Comparison of ENCODE assay signal across 1 cellular context in genomic region chr3:126378341-126378751, GRCh38.
TF ChIP-seq lines count a peak whose summit lies in the region.

No MANE protein-coding gene starts in this region.

TF ChIP-seq in H1, 55 proteins besides CTCF, POLR2A, EP300 and RAD21:
- TF ChIP-seq RBBP5 (IDR thresholded peaks at IDR 0.05; ENCODE audit: borderline replicate concordance, low read depth, low read length): no peak
- TF ChIP-seq TEAD4 (IDR thresholded peaks at IDR 0.05; ENCODE audit: low read depth, low read length): no peak
- TF ChIP-seq RFX5 (IDR thresholded peaks at IDR 0.05; ENCODE audit: borderline replicate concordance, low read depth, low read length): no peak
- no peak for TF ChIP-seq MAFK (IDR thresholded peaks at IDR 0.05; ENCODE audit: low read depth, low read length)
- TF ChIP-seq CHD7 (IDR thresholded peaks at IDR 0.05; ENCODE audit: insufficient replicate concordance, low read length): no peak
- TF ChIP-seq JUN (IDR thresholded peaks at IDR 0.05; ENCODE audit: low read depth, low read length): no peak
- TF ChIP-seq KDM5A (IDR thresholded peaks at IDR 0.05; ENCODE audit: low read length): no peak
- no peak for TF ChIP-seq CREB1 (IDR thresholded peaks at IDR 0.05)
- TF ChIP-seq HDAC2 (IDR thresholded peaks at IDR 0.05; ENCODE audit: borderline replicate concordance in 1 of 2, low read depth in 2 of 2, low read length in 2 of 2): no peak
- no peak for TF ChIP-seq NANOG (IDR thresholded peaks at IDR 0.05; ENCODE audit: insufficient read depth, low read depth, low read length, poor library complexity, severe bottlenecking)
- no peak for TF ChIP-seq GABPA (IDR thresholded peaks at IDR 0.05; ENCODE audit: borderline replicate concordance, insufficient read depth, low read length)
- TF ChIP-seq TBP (IDR thresholded peaks at IDR 0.05; ENCODE audit: low read depth, low read length): no peak
- TF ChIP-seq SP4 (IDR thresholded peaks at IDR 0.05; ENCODE audit: low read length): no peak
- TF ChIP-seq ASH2L (IDR thresholded peaks at IDR 0.05; ENCODE audit: low read length): no peak
- TF ChIP-seq TAF7 (optimal IDR thresholded peaks at IDR 0.05; ENCODE audit: borderline replicate concordance, low read depth, low read length): no peak
- no peak for TF ChIP-seq SIX5 (IDR thresholded peaks at IDR 0.05; ENCODE audit: low read depth, low read length)
